ENCODE assay signal across 10 cellular contexts in genomic region chr16:75244225-75244792, GRCh38. TPM values are rescaled to one million over a fixed set of nuclear protein-coding genes. Genes with fewer than 3 reads are reported as not detected.
DNase-seq lines count a peak whose midpoint lies in the region; ATAC-seq and TF ChIP-seq lines count a peak whose summit lies in the region.
"Had no signal": no experiment of that assay in that cellular context is flagged by ENCODE, and none has a peak within 500 bp of the region (broad histone marks: within the 10 kb centered on the region; RNA-seq: fewer than 3 reads in every experiment).

No MANE protein-coding gene starts in this region.

- in situ Hi-C loops in SK-MEL-5 (cut with HindIII; ENCODE audit: low pct_unique_long_range_greater_than_20kb, low sequenced_read_pairs): no loop called here

- no peaks in the 10 kb centered on the region for H3K36me3 Mint-ChIP-seq in activated CD8-positive, alpha-beta memory T cell treated with anti-CD3 and anti-CD28 coated beads, Interleukin-2, amount 10 ng/mL, durations not matched to agents 7 days and 5 days

- intact Hi-C loops in sigmoid colon (cut with DNase I): no loop called here

- no peak overlapping the region for H3K4me3 ChIP-seq in GM06990 (replicated peaks; ENCODE audit: low read depth, low read length)
- no peak overlapping the region for H3K4me3 ChIP-seq in gastroesophageal sphincter
- no peak overlapping the region for H3K4me3 ChIP-seq in sigmoid colon

- ATAC-seq in gastroesophageal sphincter: no peak
- ATAC-seq in activated CD8-positive, alpha-beta memory T cell treated with anti-CD3 and anti-CD28 coated beads, Interleukin-2, amount 10 ng/mL, durations not matched to agents 7 days and 5 days: no peak
- ATAC-seq in HG03469 (IDR thresholded peaks at IDR 0.05; ENCODE audit: unreplicated experiment): no peak
- ATAC-seq in GM21576 (IDR thresholded peaks at IDR 0.05; ENCODE audit: unreplicated experiment): no peak

- H3K4me1 ChIP-seq in gastroesophageal sphincter (peaks cover 12 to 90% (median 66%) of the 10 kb centered on the region in 3 donors), sigmoid colon (peaks cover 3 to 78% (median 69%) of the 10 kb centered on the region in 4 donors)

- H3K9me3 ChIP-seq in gastroesophageal sphincter (no peaks in the 10 kb centered on the region), sigmoid colon (no peaks in the 10 kb centered on the region)

- H3K9me3 Mint-ChIP-seq in activated CD8-positive, alpha-beta memory T cell treated with anti-CD3 and anti-CD28 coated beads, Interleukin-2, amount 10 ng/mL, durations not matched to agents 7 days and 5 days (ENCODE audit: low read depth): no peaks in the 10 kb centered on the region

- H3K4me3 Mint-ChIP-seq in activated CD8-positive, alpha-beta memory T cell treated with anti-CD3 and anti-CD28 coated beads, Interleukin-2, amount 10 ng/mL, durations not matched to agents 7 days and 5 days: no peak overlapping the region

- H3K4me1 Mint-ChIP-seq in activated CD8-positive, alpha-beta memory T cell treated with anti-CD3 and anti-CD28 coated beads, Interleukin-2, amount 10 ng/mL, durations not matched to agents 7 days and 5 days: no peaks in the 10 kb centered on the region

- TF ChIP-seq CTCF in GM06990 (IDR thresholded peaks at IDR 0.05; ENCODE audit: insufficient read depth, low read length, poor library complexity, severe bottlenecking) (peak; percentile 8), gastroesophageal sphincter (IDR thresholded peaks at IDR 0.05) (no peak), sigmoid colon (IDR thresholded peaks at IDR 0.05) (no peak)

- peaks cover 13% of the 10 kb centered on the region for H3K27me3 Mint-ChIP-seq in activated CD8-positive, alpha-beta memory T cell treated with anti-CD3 and anti-CD28 coated beads, Interleukin-2, amount 10 ng/mL, durations not matched to agents 7 days and 5 days

- H3K27me3 ChIP-seq in GM06990 (replicated peaks; ENCODE audit: control insufficient read depth, insufficient read depth, low read length) (no peaks in the 10 kb centered on the region), gastroesophageal sphincter (no peaks in the 10 kb centered on the region), sigmoid colon (no peaks in the 10 kb centered on the region)

- CTCF ChIA-PET in activated CD8-positive, alpha-beta memory T cell treated with anti-CD3 and anti-CD28 coated beads, Interleukin-2, amount 10 ng/mL, durations not matched to agents 7 days and 5 days (lab: Charles Lee): interaction anchor here (0.9 kb wide), 1 partner anchor 141 kb away, joined by 3 read pairs; no protein-coding TSS in a partner anchor

- TF ChIP-seq EP300 in gastroesophageal sphincter (IDR thresholded peaks at IDR 0.05) (no peak), sigmoid colon (IDR thresholded peaks at IDR 0.05) (no peak)

- TF ChIP-seq POLR2A in gastroesophageal sphincter (IDR thresholded peaks at IDR 0.05) (no peak), sigmoid colon (IDR thresholded peaks at IDR 0.05) (no peak)

- H3K27ac ChIP-seq in gastroesophageal sphincter: peak overlapping the region; percentile 92 to 97 (median 94)
- peak overlapping the region; percentile 85 to 96 (median 92) for H3K27ac ChIP-seq in sigmoid colon

- DNase-seq in GM06990 (ENCODE audit: extremely low read depth, insufficient read length) (no peak), SK-MEL-5 (ENCODE audit: low read depth, low spot score) (peak; percentile 26), sigmoid colon (peak; percentile 84)
- no peak for DNase-seq in activated CD8-positive, alpha-beta memory T cell treated with anti-CD3 and anti-CD28 coated beads, Interleukin-2, amount 10 ng/mL, durations not matched to agents 7 days and 5 days
- DNase-seq in stimulated activated CD4-positive, alpha-beta T cell treated with anti-CD3 and anti-CD28 coated beads, Interleukin-12 subunit alpha, Interleukin-12 subunit beta, amount 100 ng/mL, for 4 hours: no peak
- DNase-seq: activated T-cell treated with anti-CD3 and anti-CD28 coated beads, Interleukin-2, amount 50 U/mL, for 1 hour had no signal

- H3K36me3 ChIP-seq in GM06990 (ENCODE audit: control insufficient read depth, insufficient read depth, low read length) (peaks cover 3% of the 10 kb centered on the region), gastroesophageal sphincter (peaks cover 0 to 24% of the 10 kb centered on the region in 2 donors), sigmoid colon (peaks cover 6 to 28% (median 16%) of the 10 kb centered on the region in 4 donors)

- WGBS in gastroesophageal sphincter (ENCODE audit: low coverage in 1 of 2), 2 donors: 56 to 80% methylated on average over 2 to 3 of the region's 7 CpGs
- 67 to 71% methylated on average over 7 of the region's 7 CpGs for WGBS in sigmoid colon, 2 donors

- H3K27ac Mint-ChIP-seq in activated CD8-positive, alpha-beta memory T cell treated with anti-CD3 and anti-CD28 coated beads, Interleukin-2, amount 10 ng/mL, durations not matched to agents 7 days and 5 days: no peak overlapping the region

RNA-seq across cellular contexts. Expression of gene BCAR1, which starts 7.1 kb away (rescaled TPM):
- total RNA-seq in SK-MEL-5 (2014; rRNA removed; shearing (Covaris generic)): 12.4 and 16.5 TPM in 2 replicates
- 39.3 and 41.3 TPM in 2 replicates for polyA plus RNA-seq in SK-MEL-5 (2015; cell fraction: cytosol; rRNA removed)
- 49.1 and 49.4 TPM in 2 replicates for polyA plus RNA-seq in SK-MEL-5 (2015; cell fraction: nucleus; rRNA removed)
- total RNA-seq in gastroesophageal sphincter: 10 to 100 TPM; 34.6 to 63.7 (median 37.0) TPM
- total RNA-seq in sigmoid colon: 10 to 100 TPM; 21.7 to 42.9 (median 32.4) TPM
- polyA plus RNA-seq in sigmoid colon: 10 to 100 TPM; 45.0 to 82.3 (median 72.6) TPM
- total RNA-seq in activated CD8-positive, alpha-beta memory T cell treated with anti-CD3 and anti-CD28 coated beads, Interleukin-2, amount 10 ng/mL, durations not matched to agents 7 days and 5 days: under 1 TPM in 1 of 2 experiments, not detected in 1; 0.19 TPM

RNA-seq across cellular contexts. Expression of gene CTRB1, which starts 25.5 kb away (rescaled TPM):
- not detected in 2 replicates for total RNA-seq in SK-MEL-5 (2014; rRNA removed; shearing (Covaris generic))
- not detected in 2 replicates for polyA plus RNA-seq in SK-MEL-5 (2015; cell fraction: cytosol; rRNA removed)
- not detected in 2 replicates for polyA plus RNA-seq in SK-MEL-5 (2015; cell fraction: nucleus; rRNA removed)
- total RNA-seq in gastroesophageal sphincter (not detected), sigmoid colon (not detected)
- 10 to 100 TPM in 1 of 3 donors, under 1 TPM in 1, not detected in 1; 0.48 to 16.8 TPM for polyA plus RNA-seq in sigmoid colon
- total RNA-seq in activated CD8-positive, alpha-beta memory T cell treated with anti-CD3 and anti-CD28 coated beads, Interleukin-2, amount 10 ng/mL, durations not matched to agents 7 days and 5 days: not detected
- total RNA-seq: LHCN-M2 had no signal

RNA-seq across cellular contexts. Expression of gene CTRB2, which starts 37.3 kb away (rescaled TPM):
- total RNA-seq in SK-MEL-5 (2014; rRNA removed; shearing (Covaris generic)): not detected in 2 replicates
- polyA plus RNA-seq in SK-MEL-5 (2015; cell fraction: cytosol; rRNA removed): 0.66 TPM in 1 of 2 replicates, not detected in the other
- not detected in 2 replicates for polyA plus RNA-seq in SK-MEL-5 (2015; cell fraction: nucleus; rRNA removed)
- total RNA-seq in gastroesophageal sphincter: not detected
- not detected for total RNA-seq in sigmoid colon
- 10 to 100 TPM in 1 of 3 donors, under 1 TPM in 1, not detected in 1; 0.42 to 17.4 TPM for polyA plus RNA-seq in sigmoid colon
- not detected for total RNA-seq in activated CD8-positive, alpha-beta memory T cell treated with anti-CD3 and anti-CD28 coated beads, Interleukin-2, amount 10 ng/mL, durations not matched to agents 7 days and 5 days
- total RNA-seq: LHCN-M2 had no signal

Comparison
In these comparisons a context has a peak if more than half of its experiments do, and no peak if none do; other contexts are left out.
1. DNase-seq: peak in SK-MEL-5 (single experiment) and sigmoid colon (single experiment); none in GM06990 (single experiment), activated CD8-positive, alpha-beta memory T cell treated with anti-CD3 and anti-CD28 coated beads, Interleukin-2, amount 10 ng/mL, durations not matched to agents 7 days and 5 days (single experiment) and stimulated activated CD4-positive, alpha-beta T cell treated with anti-CD3 and anti-CD28 coated beads, Interleukin-12 subunit alpha, Interleukin-12 subunit beta, amount 100 ng/mL, for 4 hours (single experiment).
2. RNA of gene BCAR1, which starts 7.1 kb away (total RNA-seq): 21.7 to 42.9 TPM in sigmoid colon, 34.6 to 63.7 TPM in gastroesophageal sphincter and 12.4 to 16.5 TPM in SK-MEL-5; 0.19 TPM in activated CD8-positive, alpha-beta memory T cell treated with anti-CD3 and anti-CD28 coated beads, Interleukin-2, amount 10 ng/mL, durations not matched to agents 7 days and 5 days; every median in the first group is over 10 times any median in the second.